9 cellular contexts compared by ENCODE assay signal in genomic region chr11:66282468-66283455, GRCh38. TPM values are rescaled to one million over a fixed set of nuclear protein-coding genes. Genes with fewer than 3 reads are reported as not detected.
DNase-seq lines count a peak whose midpoint lies in the region; ATAC-seq, FAIRE-seq and TF ChIP-seq lines count a peak whose summit lies in the region.
"Had no signal": no experiment of that assay in that cellular context is flagged by ENCODE, and none has a peak within 500 bp of the region (broad histone marks: within the 10 kb centered on the region; RNA-seq: fewer than 3 reads in every experiment).

No MANE protein-coding gene starts in this region.

- no peaks in the 10 kb centered on the region for H3K27me3 ChIP-seq in CD4-positive, alpha-beta T cell (ENCODE audit: control insufficient read depth, insufficient read depth, low read length)
- peaks cover 3 to 9% of the 10 kb centered on the region in 2 experiments; a peak in 3 of 5 replicates for H3K27me3 ChIP-seq in HepG2 (ENCODE audit: control insufficient read depth in 1 of 2, insufficient read depth in 2 of 2, low read length in 2 of 2)

- no peak overlapping the region for H3K9ac ChIP-seq in HepG2 (ENCODE audit: insufficient read depth, low read depth, low read length)

- H3K4me3 ChIP-seq in HepG2 (replicated peaks in 1 of 3; ENCODE audit: insufficient read depth in 1 of 3, low read depth in 2 of 3, low read length in 3 of 3): no peak overlapping the region

- WGBS in HepG2 (ENCODE audit: low lambda C conversion rate): 51% methylated on average over 9 of the region's 35 CpGs

- peaks cover 5 to 23% of the 10 kb centered on the region in 2 experiments; a peak in 4 of 5 replicates for H3K36me3 ChIP-seq in HepG2 (replicated peaks in 1 of 2; ENCODE audit: control insufficient read depth in 1 of 2, insufficient read depth in 2 of 2, low read length in 2 of 2)

- peak; percentile 99 to 100 (median 100) for DNase-seq in CD4-positive, alpha-beta T cell
- peak; percentile 100 for DNase-seq in NCI-H69 (lab: John Stamatoyannopoulos, UW)
- peak; percentile 100 for DNase-seq in activated CD4-positive, alpha-beta T cell treated with anti-CD3 and anti-CD28 coated beads, Interleukin-2, amount 10 ng/mL, durations not matched to agents 7 days and 5 days
- DNase-seq in HepG2 (ENCODE audit: low spot score): peak; percentile 93
- peak; percentile 99 to 100 for DNase-seq in stimulated activated CD4-positive, alpha-beta T cell treated with anti-CD3 and anti-CD28 coated beads, Interleukin-4, amount 100 ng/mL, for 48 hours (ENCODE audit: low read depth in 2 of 2)

- no peak for TF ChIP-seq EP300 in HepG2 (IDR thresholded peaks at IDR 0.05; ENCODE audit: low read depth in 2 of 2, low read length in 2 of 2)
- TF ChIP-seq EP300 in HepG2 (CRISPR knock-in tag; IDR thresholded peaks at IDR 0.05; ENCODE audit: borderline replicate concordance): no peak

- intact Hi-C loops in CD4-positive, alpha-beta T cell (cut with DNase I, micrococcal nuclease): loop anchor here (1.0 to 10.0 kb wide), 3 partner anchors 14 to 428 kb away; partner anchors contain the start of genes CFL1 (in 1 of the 2) and RAB1B (in 1 of the 2)
- intact Hi-C loops in HepG2 (cut with micrococcal nuclease; ENCODE audit: unreplicated experiment): no loop called here

- peaks cover 4% of the 10 kb centered on the region for H4K20me1 ChIP-seq in HepG2 (ENCODE audit: insufficient read depth, low read length)

- peaks cover 40% of the 10 kb centered on the region for H3K4me1 Mint-ChIP-seq in CD4-positive, alpha-beta T cell (ENCODE audit: low read depth)
- peaks cover 39% of the 10 kb centered on the region for H3K4me1 Mint-ChIP-seq in activated CD4-positive, alpha-beta T cell treated with anti-CD3 and anti-CD28 coated beads, Interleukin-2, amount 10 ng/mL, durations not matched to agents 7 days and 5 days

- no peaks in the 10 kb centered on the region for H3K27me3 Mint-ChIP-seq in CD4-positive, alpha-beta T cell
- peaks cover 3% of the 10 kb centered on the region for H3K27me3 Mint-ChIP-seq in activated CD4-positive, alpha-beta T cell treated with anti-CD3 and anti-CD28 coated beads, Interleukin-2, amount 10 ng/mL, durations not matched to agents 7 days and 5 days

- TF ChIP-seq CTCF in CD4-positive, alpha-beta T cell (IDR thresholded peaks at IDR 0.05): peak; percentile 91
- peak; percentile 98 for TF ChIP-seq CTCF in HepG2 (CRISPR knock-in tag; IDR thresholded peaks at IDR 0.05)

- peaks cover 10% of the 10 kb centered on the region for H3K36me3 Mint-ChIP-seq in CD4-positive, alpha-beta T cell (ENCODE audit: low read depth)
- H3K36me3 Mint-ChIP-seq in activated CD4-positive, alpha-beta T cell treated with anti-CD3 and anti-CD28 coated beads, Interleukin-2, amount 10 ng/mL, durations not matched to agents 7 days and 5 days (ENCODE audit: low read depth): no peaks in the 10 kb centered on the region

- H3K79me2 ChIP-seq in HepG2 (ENCODE audit: insufficient read depth, low read length): peaks cover 21% of the 10 kb centered on the region

- peak overlapping the region; percentile 46 for H3K4me2 ChIP-seq in HepG2 (ENCODE audit: low read depth, low read length)

- no TSS peak for BruUV-seq in HepG2 (replicated peaks; lab: Mats Ljungman, UMichigan)

- H3K4me1 ChIP-seq in HepG2 (ENCODE audit: insufficient read depth, low read length): peaks cover 60% of the 10 kb centered on the region

- H3K9me3 Mint-ChIP-seq in CD4-positive, alpha-beta T cell: no peaks in the 10 kb centered on the region
- H3K9me3 Mint-ChIP-seq in activated CD4-positive, alpha-beta T cell treated with anti-CD3 and anti-CD28 coated beads, Interleukin-2, amount 10 ng/mL, durations not matched to agents 7 days and 5 days: no peaks in the 10 kb centered on the region

- TF ChIP-seq POLR2A in HepG2 (IDR thresholded peaks at IDR 0.05; ENCODE audit: insufficient read depth in 1 of 2, low read depth in 2 of 2, low read length in 2 of 2): no peak

- TF ChIP-seq RAD21 in HepG2 (CRISPR knock-in tag; IDR thresholded peaks at IDR 0.05): peak; percentile 90

- peak overlapping the region; percentile 79 for H3K4me3 Mint-ChIP-seq in CD4-positive, alpha-beta T cell
- H3K4me3 Mint-ChIP-seq in activated CD4-positive, alpha-beta T cell treated with anti-CD3 and anti-CD28 coated beads, Interleukin-2, amount 10 ng/mL, durations not matched to agents 7 days and 5 days: peak overlapping the region; percentile 56

- H3K27ac ChIP-seq in CD4-positive, alpha-beta T cell (ENCODE audit: low read depth, low read length): no peak overlapping the region
- H3K27ac ChIP-seq in cingulate gyrus (ENCODE audit: low read depth, low read length) (peak overlapping the region; percentile 83), HepG2 (ENCODE audit: extremely low read length, insufficient read depth, low read length) (no peak overlapping the region)

- no peaks in the 10 kb centered on the region for H3K9me3 ChIP-seq in CD4-positive, alpha-beta T cell (ENCODE audit: control insufficient read depth, low read length)
- H3K9me3 ChIP-seq in HepG2 (ENCODE audit: low read length): no peaks in the 10 kb centered on the region

- POLR2A ChIA-PET in CD4-positive, alpha-beta T cell (lab: Charles Lee): interaction anchor here (0.9 to 6.5 kb wide), 6 partner anchors 8 to 393 kb away, joined by 3 to 34 read pairs (median 4); partner anchors contain the start of genes RAB1B and TMEM151A
- POLR2A ChIA-PET in activated CD4-positive, alpha-beta T cell treated with anti-CD3 and anti-CD28 coated beads, Interleukin-2, amount 10 ng/mL, durations not matched to agents 7 days and 5 days (lab: Charles Lee): no interaction called here
- POLR2A ChIA-PET in HepG2 (lab: Yijun Ruan, JAX): interaction anchor here (1.3 to 2.3 kb wide), 4 partner anchors 8 to 53 kb away, joined by 3 to 9 read pairs (median 6); partner anchors contain the start of genes RAB1B and RIN1

- H2AFZ ChIP-seq in HepG2 (ENCODE audit: low read length): no peak overlapping the region

- CTCF ChIA-PET in CD4-positive, alpha-beta T cell (lab: Charles Lee): interaction anchor here (0.7 to 2.7 kb wide), 18 partner anchors 8 to 570 kb away, joined by 3 to 54 read pairs (median 4); partner anchors contain the start of genes BRMS1, KAT5, MRPL11 and MUS81
- CTCF ChIA-PET in activated CD4-positive, alpha-beta T cell treated with anti-CD3 and anti-CD28 coated beads, Interleukin-2, amount 10 ng/mL, durations not matched to agents 7 days and 5 days (lab: Charles Lee): interaction anchor here (0.7 to 4.2 kb wide), 24 partner anchors 8 to 138 kb away, joined by 3 to 43 read pairs (median 4); partner anchors contain the start of genes BRMS1, CD248, NPAS4 and RAB1B
- CTCF ChIA-PET in HepG2 (lab: Yijun Ruan, JAX; ENCODE audit: low intra/inter-chr PET ratio, low total read pairs): interaction anchor here (1.7 to 1.8 kb wide), 2 partner anchors 45 to 60 kb away, joined by 8 to 26 read pairs; no protein-coding TSS in a partner anchor

- peak; percentile 80 for ATAC-seq in CD4-positive, alpha-beta T cell (ENCODE audit: poor library complexity)
- peak; percentile 81 for ATAC-seq in GM19397 (IDR thresholded peaks at IDR 0.05; ENCODE audit: unreplicated experiment)
- ATAC-seq in HG03521 (IDR thresholded peaks at IDR 0.05; ENCODE audit: unreplicated experiment): peak; percentile 72
- peak; percentile 75 for ATAC-seq in HepG2

- FAIRE-seq in HepG2 (lab: Jason Lieb, UNC): peak; percentile 60
- FAIRE-seq: colon had no signal

- in situ Hi-C loops in HepG2 (cut with HindIII; ENCODE audit: extremely low pct_ligation_motif_present, low pct_unique_long_range_greater_than_20kb): no loop called here

- H3K27ac Mint-ChIP-seq in CD4-positive, alpha-beta T cell: peak overlapping the region; percentile 81
- peak overlapping the region; percentile 66 for H3K27ac Mint-ChIP-seq in activated CD4-positive, alpha-beta T cell treated with anti-CD3 and anti-CD28 coated beads, Interleukin-2, amount 10 ng/mL, durations not matched to agents 7 days and 5 days

RNA-seq across cellular contexts. Expression of gene CNIH2, which starts 4.8 kb away (rescaled TPM):
- 1 to 10 TPM; 4.1 to 6.2 TPM for total RNA-seq in CD4-positive, alpha-beta T cell
- 1 to 10 TPM; 2.5 TPM for total RNA-seq in activated CD4-positive, alpha-beta T cell treated with anti-CD3 and anti-CD28 coated beads, Interleukin-2, amount 10 ng/mL, durations not matched to agents 7 days and 5 days
- 0.18 and 0.60 TPM in 2 replicates for total RNA-seq in HepG2 (2016; rRNA removed; fragmentation: Illumina TruSeq; extraction: Trizol)
- 0.44 and 1.2 TPM in 2 replicates for total RNA-seq in HepG2 (2016; cell fraction: cytosol; rRNA removed; fragmentation: Illumina TruSeq; extraction: Trizol; ENCODE audit: low read depth)
- 0.13 and 0.17 TPM in 2 replicates for total RNA-seq in HepG2 (2016; cell fraction: insoluble cytoplasmic fraction; rRNA removed; fragmentation: Illumina TruSeq; extraction: Trizol)
- total RNA-seq in HepG2 (2016; cell fraction: membrane; rRNA removed; fragmentation: Illumina TruSeq; extraction: Trizol): 1.2 TPM in 2 replicates
- 0.47 and 0.69 TPM in 2 replicates for total RNA-seq in HepG2 (2016; cell fraction: nucleus; rRNA removed; fragmentation: Illumina TruSeq; extraction: Trizol)
- 0.25 and 0.69 TPM in 2 replicates for polyA plus RNA-seq in HepG2 (2011; rRNA removed)
- 0.32 and 0.35 TPM in 2 replicates for polyA plus RNA-seq in HepG2 (2011; cell fraction: cytosol; rRNA removed)
- polyA plus RNA-seq in HepG2 (2011; cell fraction: nucleus; rRNA removed): 0.47 and 0.55 TPM in 2 replicates
- polyA plus RNA-seq in HepG2 (2012): 0.09 and 0.23 TPM in 2 replicates
- 4.5 and 4.9 TPM in 2 replicates for polyA plus RNA-seq in HepG2 (2016; cell fraction: cytosol; fragmentation: Illumina TruSeq; extraction: Trizol; ENCODE audit: low read depth)
- polyA plus RNA-seq in HepG2 (2016; cell fraction: insoluble cytoplasmic fraction; fragmentation: Illumina TruSeq; extraction: Trizol; ENCODE audit: low read depth): 0.73 and 0.97 TPM in 2 replicates
- 4.7 and 4.8 TPM in 2 replicates for polyA plus RNA-seq in HepG2 (2016; cell fraction: membrane; fragmentation: Illumina TruSeq; extraction: Trizol; ENCODE audit: low read depth)
- 0.59 and 1.3 TPM in 2 replicates for polyA plus RNA-seq in HepG2 (2016; cell fraction: nucleus; fragmentation: Illumina TruSeq; extraction: Trizol; ENCODE audit: insufficient read depth, low read depth)
- polyA minus RNA-seq in HepG2 (2011; rRNA and poly(A)+ RNA removed; ENCODE audit: low replicate concordance): 0.26 TPM in 1 of 2 replicates, not detected in the other
- not detected in 2 replicates for polyA minus RNA-seq in HepG2 (2011; cell fraction: cytosol; rRNA and poly(A)+ RNA removed)
- not detected in 2 replicates for polyA minus RNA-seq in HepG2 (2011; cell fraction: nucleus; rRNA and poly(A)+ RNA removed)

RNA-seq across cellular contexts. Expression of gene YIF1A, which starts 6.2 kb away (rescaled TPM):
- total RNA-seq in CD4-positive, alpha-beta T cell: 10 to 100 TPM; 17.4 to 21.1 TPM
- total RNA-seq in activated CD4-positive, alpha-beta T cell treated with anti-CD3 and anti-CD28 coated beads, Interleukin-2, amount 10 ng/mL, durations not matched to agents 7 days and 5 days: 10 to 100 TPM; 39.1 to 45.4 TPM
- total RNA-seq in HepG2 (2016; rRNA removed; fragmentation: Illumina TruSeq; extraction: Trizol): 78.9 and 145 TPM in 2 replicates
- 67.9 and 97.5 TPM in 2 replicates for total RNA-seq in HepG2 (2016; cell fraction: cytosol; rRNA removed; fragmentation: Illumina TruSeq; extraction: Trizol; ENCODE audit: low read depth)
- total RNA-seq in HepG2 (2016; cell fraction: insoluble cytoplasmic fraction; rRNA removed; fragmentation: Illumina TruSeq; extraction: Trizol): 79.1 and 144 TPM in 2 replicates
- 74.6 and 94.5 TPM in 2 replicates for total RNA-seq in HepG2 (2016; cell fraction: membrane; rRNA removed; fragmentation: Illumina TruSeq; extraction: Trizol)
- 100 and 123 TPM in 2 replicates for total RNA-seq in HepG2 (2016; cell fraction: nucleus; rRNA removed; fragmentation: Illumina TruSeq; extraction: Trizol)
- 133 and 166 TPM in 2 replicates for polyA plus RNA-seq in HepG2 (2011; rRNA removed)
- 145 and 216 TPM in 2 replicates for polyA plus RNA-seq in HepG2 (2011; cell fraction: cytosol; rRNA removed)
- 188 and 197 TPM in 2 replicates for polyA plus RNA-seq in HepG2 (2011; cell fraction: nucleus; rRNA removed)
- 82.1 and 113 TPM in 2 replicates for polyA plus RNA-seq in HepG2 (2012)
- 70.4 and 85.6 TPM in 2 replicates for polyA plus RNA-seq in HepG2 (2016; cell fraction: cytosol; fragmentation: Illumina TruSeq; extraction: Trizol; ENCODE audit: low read depth)
- 74.0 and 87.7 TPM in 2 replicates for polyA plus RNA-seq in HepG2 (2016; cell fraction: insoluble cytoplasmic fraction; fragmentation: Illumina TruSeq; extraction: Trizol; ENCODE audit: low read depth)
- polyA plus RNA-seq in HepG2 (2016; cell fraction: membrane; fragmentation: Illumina TruSeq; extraction: Trizol; ENCODE audit: low read depth): 69.4 and 78.0 TPM in 2 replicates
- 157 and 186 TPM in 2 replicates for polyA plus RNA-seq in HepG2 (2016; cell fraction: nucleus; fragmentation: Illumina TruSeq; extraction: Trizol; ENCODE audit: insufficient read depth, low read depth)
- polyA minus RNA-seq in HepG2 (2011; rRNA and poly(A)+ RNA removed; ENCODE audit: low replicate concordance): 241 and 330 TPM in 2 replicates
- polyA minus RNA-seq in HepG2 (2011; cell fraction: cytosol; rRNA and poly(A)+ RNA removed): 159 and 162 TPM in 2 replicates
- 44.9 and 46.5 TPM in 2 replicates for polyA minus RNA-seq in HepG2 (2011; cell fraction: nucleus; rRNA and poly(A)+ RNA removed)

RNA-seq across cellular contexts. Expression of gene TMEM151A, which starts 8.9 kb away (rescaled TPM):
- total RNA-seq in CD4-positive, alpha-beta T cell: under 1 TPM; 0.11 to 0.14 TPM
- total RNA-seq in activated CD4-positive, alpha-beta T cell treated with anti-CD3 and anti-CD28 coated beads, Interleukin-2, amount 10 ng/mL, durations not matched to agents 7 days and 5 days: not detected
- 0.10 and 0.18 TPM in 2 replicates for total RNA-seq in HepG2 (2016; rRNA removed; fragmentation: Illumina TruSeq; extraction: Trizol)
- 0.09 and 0.10 TPM in 2 replicates for total RNA-seq in HepG2 (2016; cell fraction: cytosol; rRNA removed; fragmentation: Illumina TruSeq; extraction: Trizol; ENCODE audit: low read depth)
- total RNA-seq in HepG2 (2016; cell fraction: insoluble cytoplasmic fraction; rRNA removed; fragmentation: Illumina TruSeq; extraction: Trizol): 0.09 and 0.13 TPM in 2 replicates
- 0.10 and 0.15 TPM in 2 replicates for total RNA-seq in HepG2 (2016; cell fraction: membrane; rRNA removed; fragmentation: Illumina TruSeq; extraction: Trizol)
- total RNA-seq in HepG2 (2016; cell fraction: nucleus; rRNA removed; fragmentation: Illumina TruSeq; extraction: Trizol): 0.13 and 0.19 TPM in 2 replicates
- polyA plus RNA-seq in HepG2 (2011; rRNA removed): 0.33 and 0.48 TPM in 2 replicates
- polyA plus RNA-seq in HepG2 (2011; cell fraction: cytosol; rRNA removed): 0.35 and 0.48 TPM in 2 replicates
- polyA plus RNA-seq in HepG2 (2011; cell fraction: nucleus; rRNA removed): 0.74 and 0.76 TPM in 2 replicates
- 0.40 and 0.52 TPM in 2 replicates for polyA plus RNA-seq in HepG2 (2012)
- polyA plus RNA-seq in HepG2 (2016; cell fraction: cytosol; fragmentation: Illumina TruSeq; extraction: Trizol; ENCODE audit: low read depth): 0.07 TPM in 1 of 2 replicates, not detected in the other
- 0.14 and 0.15 TPM in 2 replicates for polyA plus RNA-seq in HepG2 (2016; cell fraction: insoluble cytoplasmic fraction; fragmentation: Illumina TruSeq; extraction: Trizol; ENCODE audit: low read depth)
- 0.11 and 0.16 TPM in 2 replicates for polyA plus RNA-seq in HepG2 (2016; cell fraction: membrane; fragmentation: Illumina TruSeq; extraction: Trizol; ENCODE audit: low read depth)
- 0.17 and 0.18 TPM in 2 replicates for polyA plus RNA-seq in HepG2 (2016; cell fraction: nucleus; fragmentation: Illumina TruSeq; extraction: Trizol; ENCODE audit: insufficient read depth, low read depth)
- polyA minus RNA-seq in HepG2 (2011; rRNA and poly(A)+ RNA removed; ENCODE audit: low replicate concordance): 0.09 and 1.0 TPM in 2 replicates
- 0.26 and 0.30 TPM in 2 replicates for polyA minus RNA-seq in HepG2 (2011; cell fraction: cytosol; rRNA and poly(A)+ RNA removed)
- polyA minus RNA-seq in HepG2 (2011; cell fraction: nucleus; rRNA and poly(A)+ RNA removed): 0.62 and 0.77 TPM in 2 replicates

RNA-seq across cellular contexts. Expression of gene RAB1B, which starts 14.3 kb away (rescaled TPM):
- total RNA-seq in CD4-positive, alpha-beta T cell: 10 to 100 TPM; 27.4 to 29.4 TPM
- total RNA-seq in activated CD4-positive, alpha-beta T cell treated with anti-CD3 and anti-CD28 coated beads, Interleukin-2, amount 10 ng/mL, durations not matched to agents 7 days and 5 days: 100 to 1,000 TPM; 151 to 174 TPM
- 73.7 and 77.9 TPM in 2 replicates for total RNA-seq in HepG2 (2016; rRNA removed; fragmentation: Illumina TruSeq; extraction: Trizol)
- total RNA-seq in HepG2 (2016; cell fraction: cytosol; rRNA removed; fragmentation: Illumina TruSeq; extraction: Trizol; ENCODE audit: low read depth): 22.8 and 24.5 TPM in 2 replicates
- total RNA-seq in HepG2 (2016; cell fraction: insoluble cytoplasmic fraction; rRNA removed; fragmentation: Illumina TruSeq; extraction: Trizol): 71.1 and 82.5 TPM in 2 replicates
- total RNA-seq in HepG2 (2016; cell fraction: membrane; rRNA removed; fragmentation: Illumina TruSeq; extraction: Trizol): 43.6 and 49.5 TPM in 2 replicates
- total RNA-seq in HepG2 (2016; cell fraction: nucleus; rRNA removed; fragmentation: Illumina TruSeq; extraction: Trizol): 29.4 and 33.2 TPM in 2 replicates
- 87.9 and 97.8 TPM in 2 replicates for polyA plus RNA-seq in HepG2 (2011; rRNA removed)
- polyA plus RNA-seq in HepG2 (2011; cell fraction: cytosol; rRNA removed): 86.4 and 116 TPM in 2 replicates
- 58.8 and 60.5 TPM in 2 replicates for polyA plus RNA-seq in HepG2 (2011; cell fraction: nucleus; rRNA removed)
- 48.5 and 57.1 TPM in 2 replicates for polyA plus RNA-seq in HepG2 (2012)
- 28.9 and 32.8 TPM in 2 replicates for polyA plus RNA-seq in HepG2 (2016; cell fraction: cytosol; fragmentation: Illumina TruSeq; extraction: Trizol; ENCODE audit: low read depth)
- 89.9 and 95.0 TPM in 2 replicates for polyA plus RNA-seq in HepG2 (2016; cell fraction: insoluble cytoplasmic fraction; fragmentation: Illumina TruSeq; extraction: Trizol; ENCODE audit: low read depth)
- 51.2 TPM in 2 replicates for polyA plus RNA-seq in HepG2 (2016; cell fraction: membrane; fragmentation: Illumina TruSeq; extraction: Trizol; ENCODE audit: low read depth)
- 63.8 and 71.2 TPM in 2 replicates for polyA plus RNA-seq in HepG2 (2016; cell fraction: nucleus; fragmentation: Illumina TruSeq; extraction: Trizol; ENCODE audit: insufficient read depth, low read depth)
- 142 and 271 TPM in 2 replicates for polyA minus RNA-seq in HepG2 (2011; rRNA and poly(A)+ RNA removed; ENCODE audit: low replicate concordance)
- 48.5 and 50.0 TPM in 2 replicates for polyA minus RNA-seq in HepG2 (2011; cell fraction: cytosol; rRNA and poly(A)+ RNA removed)
- 7.7 and 9.4 TPM in 2 replicates for polyA minus RNA-seq in HepG2 (2011; cell fraction: nucleus; rRNA and poly(A)+ RNA removed)

RNA-seq across cellular contexts. Expression of gene KLC2, which starts 25.3 kb away (rescaled TPM):
- total RNA-seq in CD4-positive, alpha-beta T cell: 10 to 100 TPM; 28.6 to 30.0 TPM
- 10 to 100 TPM; 32.1 to 38.5 TPM for total RNA-seq in activated CD4-positive, alpha-beta T cell treated with anti-CD3 and anti-CD28 coated beads, Interleukin-2, amount 10 ng/mL, durations not matched to agents 7 days and 5 days
- 5.8 and 8.9 TPM in 2 replicates for total RNA-seq in HepG2 (2016; rRNA removed; fragmentation: Illumina TruSeq; extraction: Trizol)
- 2.9 and 4.1 TPM in 2 replicates for total RNA-seq in HepG2 (2016; cell fraction: cytosol; rRNA removed; fragmentation: Illumina TruSeq; extraction: Trizol; ENCODE audit: low read depth)
- total RNA-seq in HepG2 (2016; cell fraction: insoluble cytoplasmic fraction; rRNA removed; fragmentation: Illumina TruSeq; extraction: Trizol): 6.4 and 10.4 TPM in 2 replicates
- total RNA-seq in HepG2 (2016; cell fraction: membrane; rRNA removed; fragmentation: Illumina TruSeq; extraction: Trizol): 5.1 and 5.2 TPM in 2 replicates
- 7.2 and 9.9 TPM in 2 replicates for total RNA-seq in HepG2 (2016; cell fraction: nucleus; rRNA removed; fragmentation: Illumina TruSeq; extraction: Trizol)
- 9.2 and 13.5 TPM in 2 replicates for polyA plus RNA-seq in HepG2 (2011; rRNA removed)
- polyA plus RNA-seq in HepG2 (2011; cell fraction: cytosol; rRNA removed): 6.2 and 8.0 TPM in 2 replicates
- polyA plus RNA-seq in HepG2 (2011; cell fraction: nucleus; rRNA removed): 37.0 and 38.9 TPM in 2 replicates
- 8.0 and 20.4 TPM in 2 replicates for polyA plus RNA-seq in HepG2 (2012)
- 2.3 and 2.5 TPM in 2 replicates for polyA plus RNA-seq in HepG2 (2016; cell fraction: cytosol; fragmentation: Illumina TruSeq; extraction: Trizol; ENCODE audit: low read depth)
- polyA plus RNA-seq in HepG2 (2016; cell fraction: insoluble cytoplasmic fraction; fragmentation: Illumina TruSeq; extraction: Trizol; ENCODE audit: low read depth): 10.3 and 13.3 TPM in 2 replicates
- polyA plus RNA-seq in HepG2 (2016; cell fraction: membrane; fragmentation: Illumina TruSeq; extraction: Trizol; ENCODE audit: low read depth): 4.7 and 5.2 TPM in 2 replicates
- 23.2 and 27.0 TPM in 2 replicates for polyA plus RNA-seq in HepG2 (2016; cell fraction: nucleus; fragmentation: Illumina TruSeq; extraction: Trizol; ENCODE audit: insufficient read depth, low read depth)
- 17.2 and 38.7 TPM in 2 replicates for polyA minus RNA-seq in HepG2 (2011; rRNA and poly(A)+ RNA removed; ENCODE audit: low replicate concordance)
- 5.8 and 6.9 TPM in 2 replicates for polyA minus RNA-seq in HepG2 (2011; cell fraction: cytosol; rRNA and poly(A)+ RNA removed)
- 6.4 and 8.5 TPM in 2 replicates for polyA minus RNA-seq in HepG2 (2011; cell fraction: nucleus; rRNA and poly(A)+ RNA removed)
